Comparison of ENCODE assay signal across 1 cellular context in the genomic region with DNA sequence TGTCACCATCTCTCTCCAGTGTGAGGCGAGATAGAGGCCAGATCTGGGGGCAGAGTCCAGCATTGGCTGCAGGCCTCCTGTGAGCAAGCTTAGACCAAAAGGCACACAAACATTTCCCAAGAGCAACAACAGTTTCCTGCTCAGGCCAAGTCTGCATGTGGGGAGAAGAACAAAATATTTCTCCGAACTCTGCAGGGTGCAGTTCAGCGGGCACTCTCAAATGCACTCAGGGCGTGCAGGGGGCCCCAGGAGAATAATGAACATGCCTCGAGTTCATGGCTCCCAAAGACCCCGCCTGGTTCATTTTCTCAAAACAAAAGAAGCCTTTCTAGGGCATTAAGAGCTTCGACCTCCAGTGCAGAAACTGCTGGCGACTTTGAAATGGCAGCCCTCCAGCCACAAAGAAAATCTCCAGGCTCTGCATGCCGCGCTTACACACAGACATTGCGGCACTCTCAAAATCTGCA.
TF ChIP-seq lines count a peak whose summit lies in the region.

No MANE protein-coding gene starts in this region.

TF ChIP-seq in HepG2, 621 proteins besides CTCF, POLR2A, EP300 and RAD21 (continued from another document and continues in another):
- TF ChIP-seq, protein P1, sequence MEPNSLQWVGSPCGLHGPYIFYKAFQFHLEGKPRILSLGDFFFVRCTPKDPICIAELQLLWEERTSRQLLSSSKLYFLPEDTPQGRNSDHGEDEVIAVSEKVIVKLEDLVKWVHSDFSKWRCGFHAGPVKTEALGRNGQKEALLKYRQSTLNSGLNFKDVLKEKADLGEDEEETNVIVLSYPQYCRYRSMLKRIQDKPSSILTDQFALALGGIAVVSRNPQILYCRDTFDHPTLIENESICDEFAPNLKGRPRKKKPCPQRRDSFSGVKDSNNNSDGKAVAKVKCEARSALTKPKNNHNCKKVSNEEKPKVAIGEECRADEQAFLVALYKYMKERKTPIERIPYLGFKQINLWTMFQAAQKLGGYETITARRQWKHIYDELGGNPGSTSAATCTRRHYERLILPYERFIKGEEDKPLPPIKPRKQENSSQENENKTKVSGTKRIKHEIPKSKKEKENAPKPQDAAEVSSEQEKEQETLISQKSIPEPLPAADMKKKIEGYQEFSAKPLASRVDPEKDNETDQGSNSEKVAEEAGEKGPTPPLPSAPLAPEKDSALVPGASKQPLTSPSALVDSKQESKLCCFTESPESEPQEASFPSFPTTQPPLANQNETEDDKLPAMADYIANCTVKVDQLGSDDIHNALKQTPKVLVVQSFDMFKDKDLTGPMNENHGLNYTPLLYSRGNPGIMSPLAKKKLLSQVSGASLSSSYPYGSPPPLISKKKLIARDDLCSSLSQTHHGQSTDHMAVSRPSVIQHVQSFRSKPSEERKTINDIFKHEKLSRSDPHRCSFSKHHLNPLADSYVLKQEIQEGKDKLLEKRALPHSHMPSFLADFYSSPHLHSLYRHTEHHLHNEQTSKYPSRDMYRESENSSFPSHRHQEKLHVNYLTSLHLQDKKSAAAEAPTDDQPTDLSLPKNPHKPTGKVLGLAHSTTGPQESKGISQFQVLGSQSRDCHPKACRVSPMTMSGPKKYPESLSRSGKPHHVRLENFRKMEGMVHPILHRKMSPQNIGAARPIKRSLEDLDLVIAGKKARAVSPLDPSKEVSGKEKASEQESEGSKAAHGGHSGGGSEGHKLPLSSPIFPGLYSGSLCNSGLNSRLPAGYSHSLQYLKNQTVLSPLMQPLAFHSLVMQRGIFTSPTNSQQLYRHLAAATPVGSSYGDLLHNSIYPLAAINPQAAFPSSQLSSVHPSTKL (CRISPR knock-in tag; IDR thresholded peaks at IDR 0.05), result peak; percentile 47; the same call in 1 of the 2 replicates
- TF ChIP-seq ZBTB37 (CRISPR knock-in tag; IDR thresholded peaks at IDR 0.05), result no peak
- no peak for TF ChIP-seq NAIF1 (CRISPR knock-in tag; IDR thresholded peaks at IDR 0.05; ENCODE audit: borderline replicate concordance)
- TF ChIP-seq, protein P2, sequence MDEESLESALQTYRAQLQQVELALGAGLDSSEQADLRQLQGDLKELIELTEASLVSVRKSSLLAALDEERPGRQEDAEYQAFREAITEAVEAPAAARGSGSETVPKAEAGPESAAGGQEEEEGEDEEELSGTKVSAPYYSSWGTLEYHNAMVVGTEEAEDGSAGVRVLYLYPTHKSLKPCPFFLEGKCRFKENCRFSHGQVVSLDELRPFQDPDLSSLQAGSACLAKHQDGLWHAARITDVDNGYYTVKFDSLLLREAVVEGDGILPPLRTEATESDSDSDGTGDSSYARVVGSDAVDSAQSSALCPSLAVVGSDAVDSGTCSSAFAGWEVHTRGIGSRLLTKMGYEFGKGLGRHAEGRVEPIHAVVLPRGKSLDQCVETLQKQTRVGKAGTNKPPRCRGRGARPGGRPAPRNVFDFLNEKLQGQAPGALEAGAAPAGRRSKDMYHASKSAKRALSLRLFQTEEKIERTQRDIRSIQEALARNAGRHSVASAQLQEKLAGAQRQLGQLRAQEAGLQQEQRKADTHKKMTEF (CRISPR knock-in tag; IDR thresholded peaks at IDR 0.05), result 0 out of 2 replicates have a peak, but pooled peaks have one; percentile 30
- TF ChIP-seq ZNF136 (CRISPR knock-in tag; IDR thresholded peaks at IDR 0.05; ENCODE audit: low read depth), result no peak
- TF ChIP-seq CEBPB (IDR thresholded peaks at IDR 0.05; ENCODE audit: borderline replicate concordance, low read depth, low read length), result peak; percentile 17; the same call in 1 of the 2 replicates
- TF ChIP-seq ZBTB42 (CRISPR knock-in tag; IDR thresholded peaks at IDR 0.05), result no peak
- no peak for TF ChIP-seq ZFP37 (CRISPR knock-in tag; IDR thresholded peaks at IDR 0.05; ENCODE audit: borderline replicate concordance)
- TF ChIP-seq SMC3 (IDR thresholded peaks at IDR 0.05; ENCODE audit: low read length), result no peak
- no peak for TF ChIP-seq SOX6 (IDR thresholded peaks at IDR 0.05)
- TF ChIP-seq SOX6 (CRISPR knock-in tag; IDR thresholded peaks at IDR 0.05), result peak; percentile 62
- TF ChIP-seq, protein P3, sequence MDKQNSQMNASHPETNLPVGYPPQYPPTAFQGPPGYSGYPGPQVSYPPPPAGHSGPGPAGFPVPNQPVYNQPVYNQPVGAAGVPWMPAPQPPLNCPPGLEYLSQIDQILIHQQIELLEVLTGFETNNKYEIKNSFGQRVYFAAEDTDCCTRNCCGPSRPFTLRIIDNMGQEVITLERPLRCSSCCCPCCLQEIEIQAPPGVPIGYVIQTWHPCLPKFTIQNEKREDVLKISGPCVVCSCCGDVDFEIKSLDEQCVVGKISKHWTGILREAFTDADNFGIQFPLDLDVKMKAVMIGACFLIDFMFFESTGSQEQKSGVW (CRISPR knock-in tag; IDR thresholded peaks at IDR 0.05; ENCODE audit: borderline replicate concordance), result no peak
- TF ChIP-seq, protein P4, sequence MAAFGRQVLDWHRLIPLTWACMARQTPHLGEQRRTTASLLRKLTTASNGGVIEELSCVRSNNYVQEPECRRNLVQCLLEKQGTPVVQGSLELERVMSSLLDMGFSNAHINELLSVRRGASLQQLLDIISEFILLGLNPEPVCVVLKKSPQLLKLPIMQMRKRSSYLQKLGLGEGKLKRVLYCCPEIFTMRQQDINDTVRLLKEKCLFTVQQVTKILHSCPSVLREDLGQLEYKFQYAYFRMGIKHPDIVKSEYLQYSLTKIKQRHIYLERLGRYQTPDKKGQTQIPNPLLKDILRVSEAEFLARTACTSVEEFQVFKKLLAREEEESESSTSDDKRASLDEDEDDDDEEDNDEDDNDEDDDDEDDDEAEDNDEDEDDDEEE (CRISPR knock-in tag; IDR thresholded peaks at IDR 0.05), result no peak
- TF ChIP-seq ZBTB49 (CRISPR knock-in tag; IDR thresholded peaks at IDR 0.05; ENCODE audit: borderline replicate concordance), result no peak
- TF ChIP-seq THYN1 (CRISPR knock-in tag; IDR thresholded peaks at IDR 0.05; ENCODE audit: borderline replicate concordance, low read depth), result no peak
- TF ChIP-seq MATR3 (CRISPR knock-in tag; IDR thresholded peaks at IDR 0.05), result no peak
- TF ChIP-seq NFE2L1 (CRISPR knock-in tag; IDR thresholded peaks at IDR 0.05; ENCODE audit: borderline replicate concordance), result no peak
- no peak for TF ChIP-seq PHB2 (IDR thresholded peaks at IDR 0.05; ENCODE audit: partially characterized antibody)
- no peak for TF ChIP-seq ZBTB46 (CRISPR knock-in tag; IDR thresholded peaks at IDR 0.05; ENCODE audit: borderline replicate concordance)
- TF ChIP-seq, protein P5, sequence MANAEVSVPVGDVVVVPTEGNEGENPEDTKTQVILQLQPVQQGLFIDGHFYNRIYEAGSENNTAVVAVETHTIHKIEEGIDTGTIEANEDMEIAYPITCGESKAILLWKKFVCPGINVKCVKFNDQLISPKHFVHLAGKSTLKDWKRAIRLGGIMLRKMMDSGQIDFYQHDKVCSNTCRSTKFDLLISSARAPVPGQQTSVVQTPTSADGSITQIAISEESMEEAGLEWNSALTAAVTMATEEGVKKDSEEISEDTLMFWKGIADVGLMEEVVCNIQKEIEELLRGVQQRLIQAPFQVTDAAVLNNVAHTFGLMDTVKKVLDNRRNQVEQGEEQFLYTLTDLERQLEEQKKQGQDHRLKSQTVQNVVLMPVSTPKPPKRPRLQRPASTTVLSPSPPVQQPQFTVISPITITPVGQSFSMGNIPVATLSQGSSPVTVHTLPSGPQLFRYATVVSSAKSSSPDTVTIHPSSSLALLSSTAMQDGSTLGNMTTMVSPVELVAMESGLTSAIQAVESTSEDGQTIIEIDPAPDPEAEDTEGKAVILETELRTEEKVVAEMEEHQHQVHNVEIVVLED (CRISPR knock-in tag; IDR thresholded peaks at IDR 0.05; ENCODE audit: borderline replicate concordance), result no peak
- peak; percentile 39; the same call in 1 of the 2 replicates for TF ChIP-seq FOXP4 (CRISPR knock-in tag; IDR thresholded peaks at IDR 0.05)
- peak; percentile 52; the same call in 1 of the 2 replicates for TF ChIP-seq ZNF264 (CRISPR knock-in tag; IDR thresholded peaks at IDR 0.05)
- TF ChIP-seq FOXO1 (CRISPR knock-in tag; IDR thresholded peaks at IDR 0.05), result peak; percentile 48; the same call in 1 of the 2 replicates
- TF ChIP-seq BORCS8-MEF2B (CRISPR knock-in tag; IDR thresholded peaks at IDR 0.05), result no peak
- no peak for TF ChIP-seq NBN (conservative IDR thresholded peaks at IDR 0.05)
- TF ChIP-seq ZBTB38 (CRISPR knock-in tag; IDR thresholded peaks at IDR 0.05), result no peak
- TF ChIP-seq ZNF619 (CRISPR knock-in tag; IDR thresholded peaks at IDR 0.05), result no peak
- TF ChIP-seq ZMYM4 (CRISPR knock-in tag; IDR thresholded peaks at IDR 0.05), result no peak; the same call in 1 of the 2 replicates
- TF ChIP-seq IRX3 (CRISPR knock-in tag; IDR thresholded peaks at IDR 0.05; ENCODE audit: borderline replicate concordance, low read depth), result no peak
- peak; percentile 18; the same call in 1 of the 2 replicates for TF ChIP-seq KDM5B (CRISPR knock-in tag; IDR thresholded peaks at IDR 0.05; ENCODE audit: borderline replicate concordance)
- no peak for TF ChIP-seq SIX1 (CRISPR knock-in tag; IDR thresholded peaks at IDR 0.05; ENCODE audit: borderline replicate concordance)
- no peak for TF ChIP-seq ZNF101 (CRISPR knock-in tag; IDR thresholded peaks at IDR 0.05; ENCODE audit: borderline replicate concordance, low read depth)
- TF ChIP-seq SSRP1 (CRISPR knock-in tag; IDR thresholded peaks at IDR 0.05), result no peak
- TF ChIP-seq, protein P6, sequence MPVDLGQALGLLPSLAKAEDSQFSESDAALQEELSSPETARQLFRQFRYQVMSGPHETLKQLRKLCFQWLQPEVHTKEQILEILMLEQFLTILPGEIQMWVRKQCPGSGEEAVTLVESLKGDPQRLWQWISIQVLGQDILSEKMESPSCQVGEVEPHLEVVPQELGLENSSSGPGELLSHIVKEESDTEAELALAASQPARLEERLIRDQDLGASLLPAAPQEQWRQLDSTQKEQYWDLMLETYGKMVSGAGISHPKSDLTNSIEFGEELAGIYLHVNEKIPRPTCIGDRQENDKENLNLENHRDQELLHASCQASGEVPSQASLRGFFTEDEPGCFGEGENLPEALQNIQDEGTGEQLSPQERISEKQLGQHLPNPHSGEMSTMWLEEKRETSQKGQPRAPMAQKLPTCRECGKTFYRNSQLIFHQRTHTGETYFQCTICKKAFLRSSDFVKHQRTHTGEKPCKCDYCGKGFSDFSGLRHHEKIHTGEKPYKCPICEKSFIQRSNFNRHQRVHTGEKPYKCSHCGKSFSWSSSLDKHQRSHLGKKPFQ (CRISPR knock-in tag; IDR thresholded peaks at IDR 0.05; ENCODE audit: insufficient replicate concordance), result no peak
